8 cellular contexts compared by ENCODE assay signal in the genomic region with DNA sequence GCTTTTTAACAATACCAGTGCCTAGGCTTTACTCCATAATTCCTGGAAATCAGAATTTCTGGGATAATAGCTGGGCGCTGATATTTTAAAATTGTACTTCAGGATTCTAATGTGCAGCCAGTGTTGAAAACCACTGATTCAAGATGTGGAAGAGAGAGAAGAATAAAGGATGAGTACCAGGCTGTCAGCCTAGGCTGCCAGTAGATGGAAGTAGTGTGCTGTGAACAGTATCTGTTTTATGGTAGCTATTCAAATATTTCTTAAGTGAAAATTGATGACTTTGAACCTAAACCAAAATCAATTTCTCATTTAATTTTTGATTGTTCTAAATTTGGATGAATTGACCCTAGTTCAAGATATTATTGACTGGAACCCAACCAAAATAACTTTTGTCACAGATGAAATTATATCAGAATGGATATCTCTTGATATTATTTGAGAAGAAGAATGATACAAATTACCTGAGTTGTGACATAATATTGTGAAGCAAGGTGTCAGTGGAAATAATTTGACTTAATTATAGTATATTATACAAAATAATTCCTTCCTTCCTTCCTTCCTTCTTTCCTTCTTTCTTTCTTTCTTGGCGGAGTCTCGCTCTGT.
DNase-seq lines count a peak whose midpoint lies in the region; ATAC-seq and TF ChIP-seq lines count a peak whose summit lies in the region.

No MANE protein-coding gene starts in this region.

- no peaks in the 10 kb centered on the region for H3K4me1 ChIP-seq in RWPE2 (ENCODE audit: insufficient read depth, poor library complexity, severe bottlenecking)
- no peaks in the 10 kb centered on the region for H3K4me1 ChIP-seq in naive thymus-derived CD4-positive, alpha-beta T cell (ENCODE audit: control insufficient read depth in 2 of 2, insufficient read depth in 2 of 2, low read length in 2 of 2)

- H3K27ac ChIP-seq in RWPE2 (ENCODE audit: poor library complexity, severe bottlenecking), result no peak overlapping the region
- no peak overlapping the region for H3K27ac ChIP-seq in naive thymus-derived CD4-positive, alpha-beta T cell (ENCODE audit: low read depth, low read length)

- no peak overlapping the region for H3K4me3 ChIP-seq in RWPE2 (ENCODE audit: severe bottlenecking)
- no peak overlapping the region for H3K4me3 ChIP-seq in naive thymus-derived CD4-positive, alpha-beta T cell (ENCODE audit: low read length)

- intact Hi-C loops in activated naive CD4-positive, alpha-beta T cell treated with anti-CD3 and anti-CD28 coated beads for 36 hours (cut with micrococcal nuclease), result loop anchor here (1.0 to 5.0 kb wide), 3 partner anchors 75 to 419 kb away; no protein-coding TSS in a partner anchor
- intact Hi-C loops in naive thymus-derived CD4-positive, alpha-beta T cell (cut with micrococcal nuclease), result loop anchor here in 1 of 2 donors (1.0 to 5.0 kb wide), 2 partner anchors 419 to 784 kb away; no protein-coding TSS in a partner anchor

- peak; percentile 79 for TF ChIP-seq CTCF in RWPE2 (IDR thresholded peaks at IDR 0.05; ENCODE audit: poor library complexity, severe bottlenecking)

- no peaks in the 10 kb centered on the region for H3K9me3 ChIP-seq in RWPE2 (ENCODE audit: severe bottlenecking)
- H3K9me3 ChIP-seq in naive thymus-derived CD4-positive, alpha-beta T cell (ENCODE audit: control insufficient read depth in 2 of 3, low read length in 3 of 3), result no peaks in the 10 kb centered on the region

- POLR2A ChIA-PET in naive thymus-derived CD4-positive, alpha-beta T cell (lab: Charles Lee), result interaction anchor here (0.6 kb wide), 1 partner anchor 36 kb away, joined by 3 read pairs; no protein-coding TSS in a partner anchor

- H3K27ac Mint-ChIP-seq in activated naive CD4-positive, alpha-beta T cell treated with anti-CD3 and anti-CD28 coated beads for 36 hours, result no peak overlapping the region
- H3K27ac Mint-ChIP-seq in naive thymus-derived CD4-positive, alpha-beta T cell, result no peak overlapping the region
- no peak overlapping the region for H3K27ac Mint-ChIP-seq in activated T-helper 17 cell treated with anti-CD3 and anti-CD28 coated beads, Interleukin-2, amount 50 U/mL, for 72 hours

- ATAC-seq in RWPE2 (ENCODE audit: low read depth), result peak; percentile 68
- ATAC-seq in naive thymus-derived CD4-positive, alpha-beta T cell, result peak; percentile 63
- ATAC-seq in activated T-helper 17 cell treated with anti-CD3 and anti-CD28 coated beads, Interleukin-2, amount 50 U/mL, for 72 hours (replicated peaks), result no peak

- CTCF ChIA-PET in activated naive CD4-positive, alpha-beta T cell treated with anti-CD3 and anti-CD28 coated beads for 36 hours (lab: Charles Lee), result interaction anchor here (0.5 to 2.1 kb wide), 8 partner anchors 171 to 539 kb away, joined by 3 to 7 read pairs (median 3); no protein-coding TSS in a partner anchor
- CTCF ChIA-PET in naive thymus-derived CD4-positive, alpha-beta T cell (lab: Charles Lee), result interaction anchor here (1.0 to 1.6 kb wide), 2 partner anchors 419 to 421 kb away, joined by 3 to 4 read pairs; no protein-coding TSS in a partner anchor

- H3K27me3 Mint-ChIP-seq in activated naive CD4-positive, alpha-beta T cell treated with anti-CD3 and anti-CD28 coated beads for 36 hours (ENCODE audit: low read depth), result no peaks in the 10 kb centered on the region
- H3K27me3 Mint-ChIP-seq in naive thymus-derived CD4-positive, alpha-beta T cell, result no peaks in the 10 kb centered on the region
- H3K27me3 Mint-ChIP-seq in activated T-helper 17 cell treated with anti-CD3 and anti-CD28 coated beads, Interleukin-2, amount 50 U/mL, for 72 hours, result no peaks in the 10 kb centered on the region

- in situ Hi-C loops in KBM-7 (cut with MboI; ENCODE audit: low pct_unique_long_range_greater_than_20kb, low sequenced_read_pairs), result loop anchor here (25.0 kb wide), 1 partner anchor 419 kb away; no protein-coding TSS in a partner anchor

- no peaks in the 10 kb centered on the region for H3K36me3 ChIP-seq in RWPE2 (ENCODE audit: low read depth)
- H3K36me3 ChIP-seq in naive thymus-derived CD4-positive, alpha-beta T cell (ENCODE audit: control insufficient read depth in 2 of 3, insufficient read depth in 3 of 3, low read length in 3 of 3), result no peaks in the 10 kb centered on the region

- no peaks in the 10 kb centered on the region for H3K27me3 ChIP-seq in RWPE2 (ENCODE audit: insufficient read depth, poor library complexity, severe bottlenecking)
- H3K27me3 ChIP-seq in naive thymus-derived CD4-positive, alpha-beta T cell (ENCODE audit: control insufficient read depth in 2 of 2, insufficient read depth in 2 of 2, low read length in 2 of 2), result no peaks in the 10 kb centered on the region

- no peaks in the 10 kb centered on the region for H3K36me3 Mint-ChIP-seq in activated naive CD4-positive, alpha-beta T cell treated with anti-CD3 and anti-CD28 coated beads for 36 hours (ENCODE audit: low read depth)
- peaks cover 0 to 27% (median 7%) of the 10 kb centered on the region in 5 donors for H3K36me3 Mint-ChIP-seq in naive thymus-derived CD4-positive, alpha-beta T cell
- no peaks in the 10 kb centered on the region for H3K36me3 Mint-ChIP-seq in activated T-helper 17 cell treated with anti-CD3 and anti-CD28 coated beads, Interleukin-2, amount 50 U/mL, for 72 hours (ENCODE audit: low read depth)

- DNase-seq in activated naive CD4-positive, alpha-beta T cell treated with anti-CD3 and anti-CD28 coated beads for 36 hours, result peak; percentile 46
- no peak for DNase-seq in activated naive CD4-positive, alpha-beta T cell treated with Interleukin-2 at 50 U/mL for 16 hours
- DNase-seq in KBM-7, result peak; percentile 84
- no peak for DNase-seq in RWPE2 (ENCODE audit: low spot score)
- peak; percentile 35 for DNase-seq in epidermal melanocyte (ENCODE audit: insufficient read length, low spot score)
- peak in 3 of 9 donors; percentile 11 to 20 (median 12) for DNase-seq in naive thymus-derived CD4-positive, alpha-beta T cell
- DNase-seq in activated T-cell treated with anti-CD3 and anti-CD28 coated beads, Interleukin-2, amount 50 U/mL, for 48 hours, result no peak

- H3K4me1 Mint-ChIP-seq in activated naive CD4-positive, alpha-beta T cell treated with anti-CD3 and anti-CD28 coated beads for 36 hours (ENCODE audit: low read depth), result peaks cover 4% of the 10 kb centered on the region
- H3K4me1 Mint-ChIP-seq in naive thymus-derived CD4-positive, alpha-beta T cell, result peaks cover 5 to 13% (median 8%) of the 10 kb centered on the region in 7 donors
- no peaks in the 10 kb centered on the region for H3K4me1 Mint-ChIP-seq in activated T-helper 17 cell treated with anti-CD3 and anti-CD28 coated beads, Interleukin-2, amount 50 U/mL, for 72 hours

- H3K9me3 Mint-ChIP-seq in activated naive CD4-positive, alpha-beta T cell treated with anti-CD3 and anti-CD28 coated beads for 36 hours, result no peaks in the 10 kb centered on the region
- peaks cover 0 to 1% (median 0%) of the 10 kb centered on the region in 11 donors for H3K9me3 Mint-ChIP-seq in naive thymus-derived CD4-positive, alpha-beta T cell
- no peaks in the 10 kb centered on the region for H3K9me3 Mint-ChIP-seq in activated T-helper 17 cell treated with anti-CD3 and anti-CD28 coated beads, Interleukin-2, amount 50 U/mL, for 72 hours

- no peak overlapping the region for H3K4me3 Mint-ChIP-seq in activated naive CD4-positive, alpha-beta T cell treated with anti-CD3 and anti-CD28 coated beads for 36 hours
- no peak overlapping the region for H3K4me3 Mint-ChIP-seq in naive thymus-derived CD4-positive, alpha-beta T cell
- H3K4me3 Mint-ChIP-seq in activated T-helper 17 cell treated with anti-CD3 and anti-CD28 coated beads, Interleukin-2, amount 50 U/mL, for 72 hours, result no peak overlapping the region

Comparison
In these comparisons a context has a peak if more than half of its experiments do, and no peak if none do; other contexts are left out.
1. DNase-seq: peak in activated naive CD4-positive, alpha-beta T cell treated with anti-CD3 and anti-CD28 coated beads for 36 hours (single experiment), KBM-7 (single experiment) and epidermal melanocyte (single experiment); none in activated naive CD4-positive, alpha-beta T cell treated with Interleukin-2 at 50 U/mL for 16 hours (single experiment), RWPE2 (single experiment) and activated T-cell treated with anti-CD3 and anti-CD28 coated beads, Interleukin-2, amount 50 U/mL, for 48 hours (0 of 2).